8 cellular contexts compared by ENCODE assay signal in the genomic region with DNA sequence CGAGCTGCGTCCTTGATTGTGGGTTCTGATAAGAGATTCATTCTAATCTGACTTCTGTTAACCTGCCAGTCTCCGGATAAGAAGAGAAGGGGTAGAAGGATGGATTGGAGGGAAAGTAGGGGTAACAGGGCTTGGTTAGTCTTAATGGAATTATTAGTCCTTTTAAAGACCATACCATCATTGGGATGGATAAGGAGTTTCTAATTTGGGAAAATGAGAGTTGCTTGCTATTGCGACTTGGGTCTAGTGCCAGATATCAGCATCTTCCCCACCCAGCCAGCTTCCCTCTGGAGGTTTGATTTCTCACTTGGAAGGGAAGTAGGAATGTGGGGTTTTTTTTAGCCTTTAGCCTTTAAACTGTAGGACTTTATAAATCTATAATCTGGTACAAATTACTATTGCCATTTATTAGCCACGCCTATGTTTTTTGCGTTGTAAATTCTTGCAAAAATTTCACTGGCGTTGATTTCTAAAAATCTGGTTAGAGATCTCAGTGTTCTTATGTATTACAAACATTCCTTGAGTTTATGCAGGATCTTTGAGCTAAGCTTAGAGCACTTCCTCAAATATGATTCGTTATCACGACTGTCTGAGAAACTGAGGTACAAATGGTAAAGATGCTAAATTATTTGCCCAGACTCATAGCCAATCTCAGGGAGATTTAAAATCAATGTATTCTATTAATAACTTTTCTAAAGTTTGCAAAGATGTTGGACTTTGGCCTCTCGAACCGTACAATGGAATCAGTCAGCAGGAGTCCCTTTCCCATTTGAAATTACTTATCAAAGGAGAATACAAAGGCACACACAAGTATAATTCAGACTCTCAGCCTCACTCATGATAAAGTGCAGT. TPM values are rescaled to one million over a fixed set of nuclear protein-coding genes. Genes with fewer than 3 reads are reported as not detected.
A peak's percentile ranks its signal among the peaks of the same experiment; 100 is the strongest.
DNase-seq lines count a peak whose midpoint lies in the region; ATAC-seq and TF ChIP-seq lines count a peak whose summit lies in the region.

No MANE protein-coding gene starts in this region.

- WGBS in HUES64, result 45% methylated on average over 10 of the region's 11 CpGs

- DNase-seq in AG09309 (ENCODE audit: low read depth) (no peak), cerebellar cortex (ENCODE audit: low spot score) (peak; percentile 51), NCI-H2171 treated with DMSO at 0.1 percent for 48 hours (lab: John Stamatoyannopoulos, UW) (no peak)

- peak overlapping the region; percentile 91 for H3K27ac ChIP-seq in HUES64 (ENCODE audit: low read depth, low read length)
- peak overlapping the region; percentile 79 for H3K27ac ChIP-seq in muscle layer of duodenum (ENCODE audit: low read length)

- ATAC-seq in GM19397 (IDR thresholded peaks at IDR 0.05; ENCODE audit: unreplicated experiment) (no peak), GM21619 (IDR thresholded peaks at IDR 0.05; ENCODE audit: unreplicated experiment) (no peak), GM18858 (IDR thresholded peaks at IDR 0.05; ENCODE audit: unreplicated experiment) (no peak)

- peak overlapping the region; percentile 95 for H3K9ac ChIP-seq in HUES64 (ENCODE audit: low read depth, low read length)

- TF ChIP-seq CTCF in AG09309 (IDR thresholded peaks at IDR 0.05; ENCODE audit: control insufficient read depth, insufficient read depth, low read depth, low read length, missing control alignments), result no peak

- H3K36me3 ChIP-seq in HUES64 (ENCODE audit: insufficient read depth, low read length) (no peaks in the 10 kb centered on the region), muscle layer of duodenum (ENCODE audit: control insufficient read depth in 1 of 2, insufficient read depth in 2 of 2, low read length in 2 of 2) (no peaks in the 10 kb centered on the region)

- peaks cover 37% of the 10 kb centered on the region for H3K4me1 ChIP-seq in HUES64 (ENCODE audit: insufficient read depth, low read length)
- peaks cover 18 to 36% of the 10 kb centered on the region in 2 donors for H3K4me1 ChIP-seq in muscle layer of duodenum (ENCODE audit: control insufficient read depth in 1 of 2, insufficient read depth in 2 of 2, low read length in 2 of 2)

- no peaks in the 10 kb centered on the region for H3K27me3 ChIP-seq in HUES64 (ENCODE audit: insufficient read depth, low read length)
- no peaks in the 10 kb centered on the region for H3K27me3 ChIP-seq in muscle layer of duodenum (ENCODE audit: low read depth, low read length)

- H3K9me3 ChIP-seq in HUES64 (ENCODE audit: insufficient read depth, low read depth, low read length) (no peaks in the 10 kb centered on the region), muscle layer of duodenum (ENCODE audit: control insufficient read depth in 1 of 2, low read length in 2 of 2) (no peaks in the 10 kb centered on the region)

- peak overlapping the region; percentile 75 for H3K4me3 ChIP-seq in AG09309 (ENCODE audit: control insufficient read depth, low read depth, low read length)
- H3K4me3 ChIP-seq in HUES64 (ENCODE audit: low read length), result peak overlapping the region; percentile 91
- peak overlapping the region; percentile 82 to 92 for H3K4me3 ChIP-seq in muscle layer of duodenum (ENCODE audit: low read depth in 1 of 2, low read length in 2 of 2)

RNA-seq across cellular contexts. Expression of a gene that starts 1.3 kb away (rescaled TPM):
- 20.0 TPM for polyA plus RNA-seq in HUES64 (2013, experiment 1 of 2)
- polyA plus RNA-seq in HUES64 (2013, experiment 2 of 2), result 24.5 TPM

RNA-seq across cellular contexts. Expression of a gene that starts 54.8 kb away (rescaled TPM):
- polyA plus RNA-seq in HUES64 (2013, experiment 1 of 2), result 14.2 TPM
- 13.9 TPM for polyA plus RNA-seq in HUES64 (2013, experiment 2 of 2)
